ENCODE assay signal across 8 cellular contexts in genomic region chr6:159728552-159728951, GRCh38. TPM values are rescaled to one million over a fixed set of nuclear protein-coding genes. Genes with fewer than 3 reads are reported as not detected.
DNase-seq lines count a peak whose midpoint lies in the region; TF ChIP-seq lines count a peak whose summit lies in the region.

No MANE protein-coding gene starts in this region.

- TF ChIP-seq CTCF in GM06990 (IDR thresholded peaks at IDR 0.05; ENCODE audit: insufficient read depth, low read length, poor library complexity, severe bottlenecking): no peak
- no peak for TF ChIP-seq CTCF in ovary (IDR thresholded peaks at IDR 0.05)

- H3K4me3 ChIP-seq in GM06990 (replicated peaks; ENCODE audit: low read depth, low read length) (peak overlapping the region; percentile 96), ovary (peak overlapping the region; percentile 72)

- H3K36me3 ChIP-seq in GM06990 (ENCODE audit: control insufficient read depth, insufficient read depth, low read length): no peaks in the 10 kb centered on the region
- no peaks in the 10 kb centered on the region for H3K36me3 ChIP-seq in ovary

- DNase-seq in GM06990 (ENCODE audit: extremely low read depth, insufficient read length) (no peak), RKO (ENCODE audit: low spot score) (peak; percentile 21), epithelial cell of prostate (ENCODE audit: low read depth, low spot score) (no peak), ovary (no peak), ecto neural progenitor cell (ENCODE audit: low spot score) (no peak), SW 1271 (lab: John Stamatoyannopoulos, UW) (no peak), LoVo (ENCODE audit: low spot score) (no peak), COR-L47 (lab: John Stamatoyannopoulos, UW) (no peak)

- peaks cover 10% of the 10 kb centered on the region for H3K4me1 ChIP-seq in ovary (ENCODE audit: insufficient read depth)

- no peak for TF ChIP-seq POLR2A in ovary (IDR thresholded peaks at IDR 0.05)

- intact Hi-C loops in ovary (cut with DNase I): no loop called here

- WGBS in ovary, 3 donors: 2 to 3% (median 2%) methylated on average over 8 of the region's 8 CpGs

- H3K27ac ChIP-seq in epithelial cell of prostate: peak overlapping the region; percentile 97
- peak overlapping the region in 1 of 2 donors; percentile 100 for H3K27ac ChIP-seq in ovary

- no peaks in the 10 kb centered on the region for H3K9me3 ChIP-seq in ovary

- no peak for TF ChIP-seq EP300 in ovary (IDR thresholded peaks at IDR 0.05)

- no peaks in the 10 kb centered on the region for H3K27me3 ChIP-seq in GM06990 (replicated peaks; ENCODE audit: control insufficient read depth, insufficient read depth, low read length)
- no peaks in the 10 kb centered on the region for H3K27me3 ChIP-seq in ovary

RNA-seq across cellular contexts. Expression of gene WTAP, which starts 1.2 kb away (rescaled TPM):
- 100 to 1,000 TPM in 3 of 7 donors, 10 to 100 TPM in 4; 89.1 to 117 (median 95.4) TPM for total RNA-seq in ovary
- 10 to 100 TPM; 65.3 to 95.7 TPM for polyA plus RNA-seq in ovary

RNA-seq across cellular contexts. Expression of gene ACAT2, which starts 33.3 kb away (rescaled TPM):
- 100 to 1,000 TPM in 1 of 7 donors, 10 to 100 TPM in 4, 1 to 10 TPM in 2; 7.2 to 113 (median 20.3) TPM for total RNA-seq in ovary
- 10 to 100 TPM; 15.3 to 56.6 TPM for polyA plus RNA-seq in ovary

RNA-seq across cellular contexts. Expression of gene SOD2, which starts 35.5 kb away (rescaled TPM):
- 100 to 1,000 TPM; 164 to 580 (median 215) TPM for total RNA-seq in ovary
- 100 to 1,000 TPM; 130 to 160 TPM for polyA plus RNA-seq in ovary
